Comparison of ENCODE assay signal across 1 cellular context in genomic region chr19:55683449-55684261, GRCh38.
TF ChIP-seq lines count a peak whose summit lies in the region.

No MANE protein-coding gene starts in this region.

TF ChIP-seq in HepG2, 621 proteins besides CTCF, POLR2A, EP300 and RAD21 (continued from another document and continues in another):
- TF ChIP-seq ZBTB49 (CRISPR knock-in tag; IDR thresholded peaks at IDR 0.05; ENCODE audit: borderline replicate concordance): no peak
- no peak for TF ChIP-seq ZNF530 (CRISPR knock-in tag; IDR thresholded peaks at IDR 0.05; ENCODE audit: low read depth)
- TF ChIP-seq ARNT2 (CRISPR knock-in tag; IDR thresholded peaks at IDR 0.05; ENCODE audit: low read depth): no peak
- no peak for TF ChIP-seq TRIM22 (IDR thresholded peaks at IDR 0.05)
- TF ChIP-seq YY1 (IDR thresholded peaks at IDR 0.05; ENCODE audit: insufficient read depth, insufficient replicate concordance, low read depth, low read length): no peak
- no peak for TF ChIP-seq ZNF513 (CRISPR knock-in tag; conservative IDR thresholded peaks at IDR 0.05)
- no peak for TF ChIP-seq ZNF230 (CRISPR knock-in tag; IDR thresholded peaks at IDR 0.05)
- no peak for TF ChIP-seq THYN1 (CRISPR knock-in tag; IDR thresholded peaks at IDR 0.05; ENCODE audit: borderline replicate concordance, low read depth)
- TF ChIP-seq AHDC1 (CRISPR knock-in tag; IDR thresholded peaks at IDR 0.05; ENCODE audit: borderline replicate concordance): no peak; the same call in 1 of the 2 replicates
- TF ChIP-seq RBAK (CRISPR knock-in tag; IDR thresholded peaks at IDR 0.05): no peak
- TF ChIP-seq ZNF883 (CRISPR knock-in tag; IDR thresholded peaks at IDR 0.05; ENCODE audit: not compliant biosample characterization): no peak
- peak; percentile 49; the same call in 1 of the 2 replicates for TF ChIP-seq FOXA3 (CRISPR knock-in tag; IDR thresholded peaks at IDR 0.05)
- no peak for TF ChIP-seq ZFP41 (CRISPR knock-in tag; IDR thresholded peaks at IDR 0.05; ENCODE audit: borderline replicate concordance)
- no peak for TF ChIP-seq DR1 (CRISPR knock-in tag; IDR thresholded peaks at IDR 0.05)
- TF ChIP-seq PCBP2 (optimal IDR thresholded peaks at IDR 0.05; ENCODE audit: low read depth, low read length, poor library complexity, severe bottlenecking): no peak
- TF ChIP-seq TOPORS (CRISPR knock-in tag; IDR thresholded peaks at IDR 0.05): no peak
- peak; percentile 28; the same call in 1 of the 2 replicates for TF ChIP-seq NR2C2 (CRISPR knock-in tag; IDR thresholded peaks at IDR 0.05; ENCODE audit: borderline replicate concordance)
- no peak; the same call in 1 of the 2 replicates for TF ChIP-seq ISL2 (CRISPR knock-in tag; IDR thresholded peaks at IDR 0.05)
- TF ChIP-seq ZSCAN22 (CRISPR knock-in tag; IDR thresholded peaks at IDR 0.05): no peak
- no peak for TF ChIP-seq ZNF207 (IDR thresholded peaks at IDR 0.05; ENCODE audit: borderline replicate concordance)
- no peak for TF ChIP-seq MEIS2 (CRISPR knock-in tag; IDR thresholded peaks at IDR 0.05)
- TF ChIP-seq GMEB2 (CRISPR knock-in tag; IDR thresholded peaks at IDR 0.05; ENCODE audit: low read depth): no peak
- no peak for TF ChIP-seq SP1 (IDR thresholded peaks at IDR 0.05)
- TF ChIP-seq SP1 (CRISPR knock-in tag; IDR thresholded peaks at IDR 0.05): no peak
- TF ChIP-seq ZNF547 (CRISPR knock-in tag; IDR thresholded peaks at IDR 0.05): no peak
- no peak for TF ChIP-seq REST (IDR thresholded peaks at IDR 0.05; ENCODE audit: borderline replicate concordance in 1 of 2, low read depth in 1 of 2, low read length in 2 of 2)
- peak; percentile 46; the same call in 1 of the 2 replicates for TF ChIP-seq ZFP1 (CRISPR knock-in tag; IDR thresholded peaks at IDR 0.05)
- no peak for TF ChIP-seq NFE2L2 (IDR thresholded peaks at IDR 0.05; ENCODE audit: low read length)
- TF ChIP-seq PAXIP1 (CRISPR knock-in tag; conservative IDR thresholded peaks at IDR 0.05): peak; percentile 95
- no peak for TF ChIP-seq REXO4 (CRISPR knock-in tag; IDR thresholded peaks at IDR 0.05; ENCODE audit: borderline replicate concordance)
- peak; percentile 58; the same call in 1 of the 2 replicates for TF ChIP-seq POGZ (CRISPR knock-in tag; IDR thresholded peaks at IDR 0.05)
- 0 out of 2 replicates have a peak, but pooled peaks have one; percentile 37 for TF ChIP-seq ZNF138 (CRISPR knock-in tag; IDR thresholded peaks at IDR 0.05; ENCODE audit: low read depth)
- TF ChIP-seq HNF4G (IDR thresholded peaks at IDR 0.05; ENCODE audit: borderline replicate concordance, low read depth, low read length): peak; percentile 85
- peak; percentile 63; the same call in 1 of the 2 replicates for TF ChIP-seq HNF4G (CRISPR knock-in tag; IDR thresholded peaks at IDR 0.05; ENCODE audit: borderline replicate concordance, low read depth)
- TF ChIP-seq HOXA9 (CRISPR knock-in tag; IDR thresholded peaks at IDR 0.05; ENCODE audit: borderline replicate concordance): no peak
- peak; percentile 91 for TF ChIP-seq ZEB1 (IDR thresholded peaks at IDR 0.05; ENCODE audit: insufficient replicate concordance, low read depth)
- TF ChIP-seq RFX1 (IDR thresholded peaks at IDR 0.05): no peak
- no peak; the same call in 1 of the 2 replicates for TF ChIP-seq ZNF772 (CRISPR knock-in tag; IDR thresholded peaks at IDR 0.05)
- peak; percentile 88 for TF ChIP-seq YEATS4 (CRISPR knock-in tag; IDR thresholded peaks at IDR 0.05; ENCODE audit: borderline replicate concordance)
- no peak for TF ChIP-seq MTF1 (CRISPR knock-in tag; IDR thresholded peaks at IDR 0.05)
- TF ChIP-seq MLLT10 (CRISPR knock-in tag; IDR thresholded peaks at IDR 0.05): no peak
- TF ChIP-seq DNMT3B (CRISPR knock-in tag; conservative IDR thresholded peaks at IDR 0.05): no peak
- TF ChIP-seq KLF15 (CRISPR knock-in tag; IDR thresholded peaks at IDR 0.05; ENCODE audit: borderline replicate concordance): no peak
- no peak for TF ChIP-seq ZNF784 (CRISPR knock-in tag; IDR thresholded peaks at IDR 0.05; ENCODE audit: borderline replicate concordance)
- TF ChIP-seq ZNF572 (CRISPR knock-in tag; IDR thresholded peaks at IDR 0.05): no peak
- no peak for TF ChIP-seq ZNF20 (CRISPR knock-in tag; IDR thresholded peaks at IDR 0.05)
